ENCODE assay signal across 2 cellular contexts in genomic region chr14:102138535-102138934, GRCh38.
TF ChIP-seq lines count a peak whose summit lies in the region.

No MANE protein-coding gene starts in this region.

TF ChIP-seq in HCT116, 20 proteins besides CTCF, POLR2A, EP300 and RAD21:
- no peak for TF ChIP-seq EZH2 (IDR thresholded peaks at IDR 0.05)
- no peak for TF ChIP-seq ZNF274 (IDR thresholded peaks at IDR 0.05; ENCODE audit: low read depth, low read length)
- no peak for TF ChIP-seq CBX3 (IDR thresholded peaks at IDR 0.05; ENCODE audit: low read depth)
TF ChIP-seq in HCT116: peak in this region for 0.

TF ChIP-seq in K562, 482 proteins besides CTCF, POLR2A, EP300 and RAD21:
- TF ChIP-seq HSF4 (CRISPR knock-in tag; IDR thresholded peaks at IDR 0.05; ENCODE audit: borderline replicate concordance) (no peak), PRPF4 (IDR thresholded peaks at IDR 0.05; ENCODE audit: insufficient read depth, low read depth, low read length, poor library complexity, severe bottlenecking) (no peak), LARP7 (IDR thresholded peaks at IDR 0.05) (no peak), ILK (tag; IDR thresholded peaks at IDR 0.05; ENCODE audit: borderline replicate concordance, low read depth) (no peak), CREB3L1 (IDR thresholded peaks at IDR 0.05; ENCODE audit: borderline replicate concordance, low read depth) (no peak), GMEB1 (CRISPR knock-in tag; IDR thresholded peaks at IDR 0.05) (no peak), ZNF655 (CRISPR knock-in tag; IDR thresholded peaks at IDR 0.05) (no peak), UBTF (IDR thresholded peaks at IDR 0.05; ENCODE audit: borderline replicate concordance in 1 of 2, low read depth in 2 of 2, low read length in 2 of 2) (no peak), BRD9 (IDR thresholded peaks at IDR 0.05; ENCODE audit: low read depth, partially characterized antibody) (no peak), LEF1 (IDR thresholded peaks at IDR 0.05) (no peak), ZNF280A (IDR thresholded peaks at IDR 0.05; ENCODE audit: low read depth, partially characterized antibody) (no peak), ZNF76 (CRISPR knock-in tag; IDR thresholded peaks at IDR 0.05; ENCODE audit: borderline replicate concordance) (no peak), ZNF324 (CRISPR knock-in tag; IDR thresholded peaks at IDR 0.05) (no peak)
- TF ChIP-seq, protein P1, sequence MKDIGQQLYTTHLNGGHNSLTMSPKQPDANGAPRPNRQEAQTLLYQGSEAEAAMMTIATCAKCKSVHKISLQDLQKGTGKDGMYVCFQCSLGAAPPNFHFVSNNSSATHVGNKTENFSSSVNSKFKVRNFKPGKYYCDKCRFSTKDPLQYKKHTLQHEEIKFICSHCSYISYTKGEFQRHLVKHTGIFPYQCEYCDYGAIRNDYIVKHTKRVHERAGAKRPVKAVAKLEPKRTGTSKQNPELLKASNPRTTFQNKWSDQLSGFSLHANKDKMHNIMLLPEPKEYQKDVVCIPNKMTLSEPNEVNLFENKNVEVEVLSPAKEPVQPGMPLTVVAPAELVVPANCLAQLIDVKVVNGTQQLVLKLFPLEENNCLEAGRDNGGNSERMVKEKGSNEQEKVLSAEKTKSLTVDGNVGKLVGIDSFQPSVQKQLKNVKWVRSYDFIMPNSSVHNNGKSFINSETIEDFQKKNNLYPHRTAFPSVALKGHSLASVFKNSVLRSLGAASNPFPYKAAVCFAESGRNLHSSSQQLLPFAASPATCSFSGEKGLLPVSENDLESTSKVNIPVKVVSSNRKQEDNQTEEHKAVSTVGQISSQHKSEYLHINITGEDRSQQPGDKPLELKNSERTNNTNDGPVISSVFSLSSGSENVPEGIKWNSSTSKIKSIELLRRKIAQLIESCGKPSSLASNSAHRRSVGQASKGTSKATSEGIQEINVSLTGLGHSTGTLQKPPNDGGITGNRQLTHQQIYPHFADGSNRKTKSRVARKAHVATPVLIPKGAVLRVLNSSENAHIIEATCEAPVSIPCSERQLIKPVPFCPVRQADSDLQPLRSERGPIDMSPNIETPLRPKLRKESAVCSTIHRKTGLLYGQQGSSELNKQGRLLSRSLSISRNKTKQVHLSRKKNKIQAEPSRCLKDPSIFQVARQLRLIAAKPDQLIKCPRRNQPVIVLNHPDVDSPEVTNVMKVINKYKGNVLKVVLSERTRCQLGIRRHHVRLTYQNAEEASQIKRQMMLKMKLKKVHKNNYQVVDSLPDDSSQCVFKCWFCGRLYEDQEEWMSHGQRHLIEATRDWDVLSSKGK (CRISPR knock-in tag; IDR thresholded peaks at IDR 0.05) = no peak
- TF ChIP-seq, protein P2, sequence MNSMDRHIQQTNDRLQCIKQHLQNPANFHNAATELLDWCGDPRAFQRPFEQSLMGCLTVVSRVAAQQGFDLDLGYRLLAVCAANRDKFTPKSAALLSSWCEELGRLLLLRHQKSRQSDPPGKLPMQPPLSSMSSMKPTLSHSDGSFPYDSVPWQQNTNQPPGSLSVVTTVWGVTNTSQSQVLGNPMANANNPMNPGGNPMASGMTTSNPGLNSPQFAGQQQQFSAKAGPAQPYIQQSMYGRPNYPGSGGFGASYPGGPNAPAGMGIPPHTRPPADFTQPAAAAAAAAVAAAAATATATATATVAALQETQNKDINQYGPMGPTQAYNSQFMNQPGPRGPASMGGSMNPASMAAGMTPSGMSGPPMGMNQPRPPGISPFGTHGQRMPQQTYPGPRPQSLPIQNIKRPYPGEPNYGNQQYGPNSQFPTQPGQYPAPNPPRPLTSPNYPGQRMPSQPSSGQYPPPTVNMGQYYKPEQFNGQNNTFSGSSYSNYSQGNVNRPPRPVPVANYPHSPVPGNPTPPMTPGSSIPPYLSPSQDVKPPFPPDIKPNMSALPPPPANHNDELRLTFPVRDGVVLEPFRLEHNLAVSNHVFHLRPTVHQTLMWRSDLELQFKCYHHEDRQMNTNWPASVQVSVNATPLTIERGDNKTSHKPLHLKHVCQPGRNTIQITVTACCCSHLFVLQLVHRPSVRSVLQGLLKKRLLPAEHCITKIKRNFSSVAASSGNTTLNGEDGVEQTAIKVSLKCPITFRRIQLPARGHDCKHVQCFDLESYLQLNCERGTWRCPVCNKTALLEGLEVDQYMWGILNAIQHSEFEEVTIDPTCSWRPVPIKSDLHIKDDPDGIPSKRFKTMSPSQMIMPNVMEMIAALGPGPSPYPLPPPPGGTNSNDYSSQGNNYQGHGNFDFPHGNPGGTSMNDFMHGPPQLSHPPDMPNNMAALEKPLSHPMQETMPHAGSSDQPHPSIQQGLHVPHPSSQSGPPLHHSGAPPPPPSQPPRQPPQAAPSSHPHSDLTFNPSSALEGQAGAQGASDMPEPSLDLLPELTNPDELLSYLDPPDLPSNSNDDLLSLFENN (IDR thresholded peaks at IDR 0.05; ENCODE audit: low read depth in 2 of 2, low read length in 2 of 2) = no peak
TF ChIP-seq in K562: peak in this region for 0.
